Comparison of ENCODE assay signal across 7 cellular contexts in genomic region chr5:320524-321232, GRCh38. TPM values are rescaled to one million over a fixed set of nuclear protein-coding genes. Genes with fewer than 3 reads are reported as not detected.
A peak's percentile ranks its signal among the peaks of the same experiment; 100 is the strongest.
DNase-seq lines count a peak whose midpoint lies in the region; ATAC-seq and TF ChIP-seq lines count a peak whose summit lies in the region.

No MANE protein-coding gene starts in this region.

- DNase-seq in GM13977 (ENCODE audit: low spot score) (peak; percentile 36), MM.1S (no peak), epithelial cell of proximal tubule (ENCODE audit: low read depth) (no peak), gastrocnemius medialis (no peak)

- no peaks in the 10 kb centered on the region for H3K79me2 ChIP-seq in MM.1S (ENCODE audit: low read length)

- no peak overlapping the region for H3K9ac ChIP-seq in MM.1S (ENCODE audit: low read length)

- H3K27ac ChIP-seq in MM.1S (ENCODE audit: low read length) (no peak overlapping the region), gastrocnemius medialis (no peak overlapping the region)

- H3F3A ChIP-seq in MM.1S (ENCODE audit: insufficient read depth, low read length) = no peaks in the 10 kb centered on the region

- intact Hi-C loops in gastrocnemius medialis (cut with DNase I; ENCODE audit: low total_unique reads) = no loop called here

- peak overlapping the region; percentile 84 for H3K4me2 ChIP-seq in MM.1S (ENCODE audit: low read depth, low read length)

- H3K27me3 ChIP-seq in MM.1S (replicated peaks; ENCODE audit: insufficient read depth, low read length) (peaks cover 12% of the 10 kb centered on the region; the same call in 1 of the 2 replicates), gastrocnemius medialis (peaks cover 50 to 58% (median 53%) of the 10 kb centered on the region in 3 donors)

- no peak for TF ChIP-seq POLR2A in gastrocnemius medialis (IDR thresholded peaks at IDR 0.05)

- in situ Hi-C loops in GM13977 (cut with MboI; ENCODE audit: low pct_unique_long_range_greater_than_20kb, low sequenced_read_pairs, unreplicated experiment) (loop anchor here (10.0 kb wide), 1 partner anchor 114 kb away; no protein-coding TSS in a partner anchor), gastrocnemius medialis (cut with MboI; ENCODE audit: low sequenced_read_pairs in 4 of 4) (no loop called here)

- no peaks in the 10 kb centered on the region for H3K36me3 ChIP-seq in MM.1S (replicated peaks; ENCODE audit: insufficient read depth, low read length)
- peaks cover 0 to 5% of the 10 kb centered on the region in 2 donors for H3K36me3 ChIP-seq in gastrocnemius medialis

- no peak for ATAC-seq in gastrocnemius medialis
- no peak for ATAC-seq in GM21825 (IDR thresholded peaks at IDR 0.05; ENCODE audit: unreplicated experiment)
- ATAC-seq in GM18517 (IDR thresholded peaks at IDR 0.05; ENCODE audit: unreplicated experiment) = no peak
- ATAC-seq in HG02678 (IDR thresholded peaks at IDR 0.05; ENCODE audit: unreplicated experiment) = no peak

- no peaks in the 10 kb centered on the region for H3K9me2 ChIP-seq in MM.1S (replicated peaks; ENCODE audit: insufficient read depth, low read length)

- TF ChIP-seq CTCF in GM13977 (IDR thresholded peaks at IDR 0.05; ENCODE audit: extremely low read depth, insufficient read depth, missing control alignments) (no peak), MM.1S (IDR thresholded peaks at IDR 0.05; ENCODE audit: low read length) (no peak), epithelial cell of proximal tubule (conservative IDR thresholded peaks at IDR 0.05; ENCODE audit: low read depth, low read length) (no peak), gastrocnemius medialis (IDR thresholded peaks at IDR 0.05 in 4 of 5, conservative IDR thresholded peaks at IDR 0.05 in 1 of 5) (no peak)

- H2AFZ ChIP-seq in MM.1S (ENCODE audit: low read length) = no peak overlapping the region; the same call in 1 of the 2 replicates

- no peaks in the 10 kb centered on the region for H3K9me3 ChIP-seq in MM.1S (replicated peaks; ENCODE audit: insufficient read depth, low read length)
- H3K9me3 ChIP-seq in gastrocnemius medialis = no peaks in the 10 kb centered on the region

- no peaks in the 10 kb centered on the region for H4K20me1 ChIP-seq in MM.1S (ENCODE audit: insufficient read depth, low read length)

- H3K4me1 ChIP-seq in MM.1S (ENCODE audit: low read length) = no peaks in the 10 kb centered on the region
- H3K4me1 ChIP-seq in gastrocnemius medialis = peaks cover 0 to 3% of the 10 kb centered on the region in 2 donors

- H3K4me3 ChIP-seq in MM.1S (ENCODE audit: low read length) (peak overlapping the region; percentile 51), epithelial cell of proximal tubule (ENCODE audit: low read depth, low read length) (peak overlapping the region; percentile 54), gastrocnemius medialis (peak overlapping the region in 3 of 4 donors; percentile 37 to 47 (median 39))

RNA-seq across cellular contexts. Expression of gene AHRR, which starts 0.8 kb away (rescaled TPM):
- 0.29 and 0.65 TPM in 2 replicates for total RNA-seq in epithelial cell of proximal tubule
- 1 to 10 TPM in 1 of 4 donors, under 1 TPM in 2, not detected in 1; 0.05 to 1.3 (median 0.18) TPM for total RNA-seq in gastrocnemius medialis

RNA-seq across cellular contexts. Expression of gene PDCD6, which starts 49.2 kb away (rescaled TPM):
- total RNA-seq in epithelial cell of proximal tubule (98.0 and 108 TPM in 2 replicates), gastrocnemius medialis (10 to 100 TPM; 34.1 to 53.3 (median 43.0) TPM)
